8 cellular contexts compared by ENCODE assay signal in the genomic region with DNA sequence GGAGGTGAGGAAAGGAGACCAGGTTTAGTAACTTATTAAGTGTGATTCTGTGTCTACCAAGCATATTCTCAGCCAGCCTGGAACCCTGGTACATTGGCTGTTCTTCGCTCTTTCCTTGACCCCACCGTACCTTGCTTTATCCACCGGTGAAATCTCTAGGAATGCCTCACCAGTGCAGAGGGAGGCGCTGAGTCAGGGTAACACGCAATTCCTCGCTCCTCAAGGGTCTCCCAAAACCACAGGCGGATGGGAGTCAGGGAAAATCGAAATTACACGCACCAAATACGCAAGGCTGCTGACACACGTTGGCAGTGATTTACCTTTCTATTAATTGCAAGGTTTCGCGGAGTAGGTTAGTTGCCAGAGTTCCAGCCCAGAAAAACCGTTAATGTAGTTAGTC. TPM values are rescaled to one million over a fixed set of nuclear protein-coding genes. Genes with fewer than 3 reads are reported as not detected.
A peak's percentile ranks its signal among the peaks of the same experiment; 100 is the strongest.
DNase-seq lines count a peak whose midpoint lies in the region; ATAC-seq and TF ChIP-seq lines count a peak whose summit lies in the region.

No MANE protein-coding gene starts in this region.

- H3K36me3 Mint-ChIP-seq in activated naive CD4-positive, alpha-beta T cell treated with anti-CD3 and anti-CD28 coated beads, Interleukin-2, amount 50 U/mL, for 24 hours, result peaks cover 6% of the 10 kb centered on the region
- no peaks in the 10 kb centered on the region for H3K36me3 Mint-ChIP-seq in natural killer cell

- ATAC-seq in SK-N-SH treated with all-trans-retinoic acid at 6 μM for 48 hours (peak; percentile 15), natural killer cell (no peak), GM18909 (IDR thresholded peaks at IDR 0.05; ENCODE audit: poor library complexity, unreplicated experiment) (no peak), HG03175 (IDR thresholded peaks at IDR 0.05; ENCODE audit: unreplicated experiment) (no peak)

- no peaks in the 10 kb centered on the region for H3K27me3 Mint-ChIP-seq in activated naive CD4-positive, alpha-beta T cell treated with anti-CD3 and anti-CD28 coated beads, Interleukin-2, amount 50 U/mL, for 24 hours
- H3K27me3 Mint-ChIP-seq in natural killer cell (ENCODE audit: low read depth in 2 of 2), result no peaks in the 10 kb centered on the region

- H3K4me3 Mint-ChIP-seq in activated naive CD4-positive, alpha-beta T cell treated with anti-CD3 and anti-CD28 coated beads, Interleukin-2, amount 50 U/mL, for 24 hours, result peak overlapping the region; percentile 94
- peak overlapping the region; percentile 93 for H3K4me3 Mint-ChIP-seq in natural killer cell

- no peak for TF ChIP-seq POLR2A in erythroblast (IDR thresholded peaks at IDR 0.05; ENCODE audit: low read length)

- peak overlapping the region; percentile 84 for H3K27ac Mint-ChIP-seq in activated naive CD4-positive, alpha-beta T cell treated with anti-CD3 and anti-CD28 coated beads, Interleukin-2, amount 50 U/mL, for 24 hours
- peak overlapping the region; percentile 86 for H3K27ac Mint-ChIP-seq in natural killer cell

- TF ChIP-seq CTCF in natural killer cell (IDR thresholded peaks at IDR 0.05), result no peak

- no peak for DNase-seq in activated naive CD4-positive, alpha-beta T cell treated with anti-CD3 and anti-CD28 coated beads, Interleukin-2, amount 50 U/mL, for 16 hours
- DNase-seq in erythroblast (lab: John Stamatoyannopoulos, UW) (peak; percentile 27 to 53), natural killer cell (no peak), mesenteric fat pad (ENCODE audit: low spot score) (no peak)

- no peaks in the 10 kb centered on the region for H3K9me3 Mint-ChIP-seq in activated naive CD4-positive, alpha-beta T cell treated with anti-CD3 and anti-CD28 coated beads, Interleukin-2, amount 50 U/mL, for 24 hours
- no peaks in the 10 kb centered on the region for H3K9me3 Mint-ChIP-seq in natural killer cell

- peaks cover 67% of the 10 kb centered on the region for H3K4me1 Mint-ChIP-seq in activated naive CD4-positive, alpha-beta T cell treated with anti-CD3 and anti-CD28 coated beads, Interleukin-2, amount 50 U/mL, for 24 hours
- H3K4me1 Mint-ChIP-seq in natural killer cell, result peaks cover 41 to 52% of the 10 kb centered on the region in 2 donors

- intact Hi-C loops in natural killer cell (cut with micrococcal nuclease), result loop anchor here (5.0 kb wide), 1 partner anchor 609 kb away; the partner anchor contains the start of gene PCNX4

TF ChIP-seq in SK-N-SH treated with all-trans-retinoic acid at 6 μM for 48 hours, 23 proteins besides CTCF, POLR2A, EP300 and RAD21:
- TF ChIP-seq TOX (CRISPR knock-in tag; IDR thresholded peaks at IDR 0.05; ENCODE audit: borderline replicate concordance), result peak; percentile 38; the same call in 1 of the 2 replicates
- TF ChIP-seq CSDC2 (CRISPR knock-in tag; IDR thresholded peaks at IDR 0.05), result no peak

RNA-seq across cellular contexts. Expression of gene L3HYPDH, which starts 0.8 kb away (rescaled TPM):
- total RNA-seq in natural killer cell, result 10 to 100 TPM; 13.3 to 18.8 (median 16.5) TPM
- 62.8 TPM for total RNA-seq in mesenteric fat pad

RNA-seq across cellular contexts. Expression of gene JKAMP, which starts 1.0 kb away (rescaled TPM):
- total RNA-seq in natural killer cell (10 to 100 TPM; 18.8 to 25.0 (median 20.5) TPM), mesenteric fat pad (33.7 TPM)

RNA-seq across cellular contexts. Expression of gene GPR135, which starts 18.2 kb away (rescaled TPM):
- total RNA-seq in natural killer cell, result 1 to 10 TPM; 1.3 to 1.8 (median 1.8) TPM
- 7.5 TPM for total RNA-seq in mesenteric fat pad

Comparison
In these comparisons a context has a peak if more than half of its experiments do, and no peak if none do; other contexts are left out.
1. DNase-seq: peak in erythroblast (2 of 2); none in activated naive CD4-positive, alpha-beta T cell treated with anti-CD3 and anti-CD28 coated beads, Interleukin-2, amount 50 U/mL, for 16 hours (single experiment), natural killer cell (single experiment) and mesenteric fat pad (single experiment).